In genomic region chr19:47718427-47719046, GRCh38 we compare ENCODE assay signal across 9 cellular contexts. TPM values are rescaled to one million over a fixed set of nuclear protein-coding genes. Genes with fewer than 3 reads are reported as not detected.
DNase-seq lines count a peak whose midpoint lies in the region; ATAC-seq and TF ChIP-seq lines count a peak whose summit lies in the region.
"Not testable (repeated sequence)": the region's sequence is repeated elsewhere in the genome, so short reads cannot be mapped to it uniquely, and the experiment has no call there.
"Had no signal": no experiment of that assay in that cellular context is flagged by ENCODE, and none has a peak within 500 bp of the region (broad histone marks: within the 10 kb centered on the region; RNA-seq: fewer than 3 reads in every experiment).

No MANE protein-coding gene starts in this region.

- peak overlapping the region; percentile 43 for H3K4me3 ChIP-seq in AG10803 (ENCODE audit: low read length)
- peak overlapping the region; percentile 44 for H3K4me3 ChIP-seq in SJCRH30
- peak overlapping the region in 2 of 3 experiments; percentile 32 to 36 for H3K4me3 ChIP-seq in mammary epithelial cell (replicated peaks in 1 of 3; ENCODE audit: insufficient read depth in 1 of 3, low read depth in 2 of 3, low read length in 3 of 3)
- peak overlapping the region in 3 of 4 donors; percentile 18 to 55 (median 34) for H3K4me3 ChIP-seq in esophagus squamous epithelium
- H3K4me3 ChIP-seq in iPS-15b (ENCODE audit: low read depth, low read length): not testable (repeated sequence)
- H3K4me3 ChIP-seq in skeletal muscle satellite cell (ENCODE audit: low read length): peak overlapping the region; percentile 49
- peak overlapping the region in 1 of 4 donors; percentile 30 for H3K4me3 ChIP-seq in upper lobe of left lung

- not testable (repeated sequence) for H3K27me3 ChIP-seq in SJCRH30; mammary epithelial cell (ENCODE audit: insufficient read depth, low read length); esophagus squamous epithelium; iPS-15b (ENCODE audit: control insufficient read depth, insufficient read depth, low read length); skeletal muscle satellite cell (ENCODE audit: control insufficient read depth, insufficient read depth, low read length); upper lobe of left lung

- H3K4me3 Mint-ChIP-seq in nephron: peak overlapping the region; percentile 56 to 78 (median 65)

- H3K27ac Mint-ChIP-seq in nephron: peak overlapping the region; percentile 75 to 99 (median 94)

- peaks cover 58% of the 10 kb centered on the region for H3K4me1 Mint-ChIP-seq in nephron

- in situ Hi-C loops in mammary epithelial cell (cut with MboI; ENCODE audit: low sequenced_read_pairs in 2 of 2): not testable (repeated sequence)

- H3K79me2 ChIP-seq in mammary epithelial cell (ENCODE audit: insufficient read depth, low read length): peaks cover 80% of the 10 kb centered on the region

- not testable (repeated sequence) for DNase-seq in AG10803 (ENCODE audit: low read depth); SJCRH30; mammary epithelial cell; esophagus squamous epithelium (lab: John Stamatoyannopoulos, UW); upper lobe of left lung

- dilution Hi-C loops in mammary epithelial cell (cut with HindIII; ENCODE audit: low sequenced_read_pairs): not testable (repeated sequence)

- not testable (repeated sequence) for ATAC-seq in upper lobe of left lung (ENCODE audit: low FRiP score in 2 of 2)

- intact Hi-C loops in mammary epithelial cell (cut with micrococcal nuclease): loop anchor here (1.0 kb wide), 2 partner anchors 11 to 25 kb away; no protein-coding TSS in a partner anchor
- intact Hi-C loops in esophagus squamous epithelium (cut with DNase I): not testable (repeated sequence)

- H3K36me3 Mint-ChIP-seq in nephron (ENCODE audit: low read depth): peaks cover 20% of the 10 kb centered on the region

- BruUV-seq in mammary epithelial cell (replicated peaks; lab: Mats Ljungman, UMichigan): not testable (repeated sequence)

- H3K9ac ChIP-seq in mammary epithelial cell (ENCODE audit: insufficient read depth, low read length) (peak overlapping the region; percentile 65), iPS-15b (ENCODE audit: low read depth, low read length) (peak overlapping the region; percentile 37), skeletal muscle satellite cell (ENCODE audit: low read depth, low read length) (peak overlapping the region; percentile 76)

- CTCF ChIA-PET in mammary epithelial cell (lab: Charles Lee; ENCODE audit: low non-redundant PET): interaction anchor here (1.0 kb wide), 1 partner anchor 25 kb away, joined by 5 read pairs; no protein-coding TSS in a partner anchor

- WGBS in mammary epithelial cell (ENCODE audit: low coverage, missing lambda C conversion rate): 64% methylated on average over 7 of the region's 10 CpGs
- WGBS in esophagus squamous epithelium, 2 donors: 56 to 74% methylated on average over 3 to 4 of the region's 10 CpGs
- WGBS in upper lobe of left lung, 2 donors: 59 to 77% methylated on average over 9 of the region's 10 CpGs

- H3K4me1 ChIP-seq in SJCRH30: peaks cover 22% of the 10 kb centered on the region
- H3K4me1 ChIP-seq in mammary epithelial cell (ENCODE audit: insufficient read depth, low read length): peaks cover 42% of the 10 kb centered on the region
- peaks cover 21 to 97% (median 75%) of the 10 kb centered on the region in 3 donors for H3K4me1 ChIP-seq in esophagus squamous epithelium
- not testable (repeated sequence) for H3K4me1 ChIP-seq in iPS-15b (ENCODE audit: control insufficient read depth, insufficient read depth, low read length)
- peaks cover 69% of the 10 kb centered on the region for H3K4me1 ChIP-seq in skeletal muscle satellite cell (ENCODE audit: control insufficient read depth, insufficient read depth, low read length)
- H3K4me1 ChIP-seq in upper lobe of left lung: peaks cover 53 to 68% (median 61%) of the 10 kb centered on the region in 4 donors

- H3K27ac ChIP-seq in SJCRH30: peak overlapping the region; percentile 98
- H3K27ac ChIP-seq in mammary epithelial cell (ENCODE audit: insufficient read depth, low read depth, low read length): peak overlapping the region; percentile 65
- H3K27ac ChIP-seq in esophagus squamous epithelium: peak overlapping the region; percentile 88 to 94 (median 92)
- H3K27ac ChIP-seq in upper lobe of left lung: peak overlapping the region; percentile 75 to 89 (median 88)

- TF ChIP-seq CTCF in AG10803 (conservative IDR thresholded peaks at IDR 0.05; ENCODE audit: low read length); mammary epithelial cell (conservative IDR thresholded peaks at IDR 0.05 in 1 of 2, IDR thresholded peaks at IDR 0.05 in 1 of 2; ENCODE audit: extremely low read depth in 1 of 2, insufficient read depth in 1 of 2, low read depth in 1 of 2, low read length in 2 of 2); esophagus squamous epithelium (IDR thresholded peaks at IDR 0.05); nephron (IDR thresholded peaks at IDR 0.05; ENCODE audit: unreplicated experiment in 3 of 3); upper lobe of left lung (IDR thresholded peaks at IDR 0.05): not testable (repeated sequence)

- not testable (repeated sequence) for H3K36me3 ChIP-seq in SJCRH30; mammary epithelial cell (ENCODE audit: insufficient read depth, low read length); iPS-15b (ENCODE audit: control insufficient read depth, insufficient read depth, low read length)
- H3K36me3 ChIP-seq in esophagus squamous epithelium: peaks cover 0 to 30% (median 12%) of the 10 kb centered on the region in 3 donors
- peaks cover 32% of the 10 kb centered on the region for H3K36me3 ChIP-seq in skeletal muscle satellite cell (ENCODE audit: insufficient read depth, low read length)
- peaks cover 0 to 38% (median 12%) of the 10 kb centered on the region in 4 donors for H3K36me3 ChIP-seq in upper lobe of left lung

- H4K20me1 ChIP-seq in mammary epithelial cell (ENCODE audit: insufficient read depth, low read length): not testable (repeated sequence)

- H2AFZ ChIP-seq in mammary epithelial cell (ENCODE audit: low read depth, low read length): not testable (repeated sequence)

- not testable (repeated sequence) for H3K9me3 ChIP-seq in SJCRH30 (replicated peaks); mammary epithelial cell (replicated peaks; ENCODE audit: insufficient read depth, low read length); esophagus squamous epithelium; iPS-15b (ENCODE audit: control insufficient read depth, insufficient read depth, low read length); skeletal muscle satellite cell (replicated peaks; ENCODE audit: low read length); upper lobe of left lung

- peak overlapping the region; percentile 81 for H3K4me2 ChIP-seq in mammary epithelial cell (ENCODE audit: insufficient read depth, low read depth, low read length)
- peak overlapping the region; percentile 78 for H3K4me2 ChIP-seq in skeletal muscle satellite cell (ENCODE audit: low read length)

- TF ChIP-seq POLR2A in esophagus squamous epithelium (IDR thresholded peaks at IDR 0.05); upper lobe of left lung (IDR thresholded peaks at IDR 0.05): not testable (repeated sequence)

- not testable (repeated sequence) for TF ChIP-seq EP300 in upper lobe of left lung (IDR thresholded peaks at IDR 0.05)

- peaks cover 11% of the 10 kb centered on the region for H3K9me3 Mint-ChIP-seq in nephron

- H3K27me3 Mint-ChIP-seq in nephron (ENCODE audit: low read depth): peaks cover 17% of the 10 kb centered on the region

RNA-seq across cellular contexts. Expression of gene EHD2, which starts 5.3 kb away (rescaled TPM):
- 9.0 and 9.4 TPM in 2 replicates for total RNA-seq in SJCRH30 (2014; rRNA removed; shearing (Covaris generic))
- total RNA-seq in mammary epithelial cell (100 to 1,000 TPM; 111 to 178 TPM), esophagus squamous epithelium (10 to 100 TPM; 34.8 to 50.7 (median 39.2) TPM), upper lobe of left lung (100 to 1,000 TPM in 4 of 6 donors, 10 to 100 TPM in 2; 80.7 to 426 (median 181) TPM)
- 43.8 TPM for polyA plus RNA-seq in mammary epithelial cell
- 178 TPM for polyA minus RNA-seq in mammary epithelial cell
- total RNA-seq in skeletal muscle satellite cell (2012; rRNA removed): 134 and 173 TPM in 2 replicates
- polyA plus RNA-seq: naive thymus-derived CD4-positive, alpha-beta T cell had no signal

RNA-seq across cellular contexts. Expression of gene NOP53, which starts 26.8 kb away (rescaled TPM):
- 194 TPM in 2 replicates for total RNA-seq in SJCRH30 (2014; rRNA removed; shearing (Covaris generic))
- 100 to 1,000 TPM in 1 of 2 donors, 10 to 100 TPM in 1; 87.4 to 106 TPM for total RNA-seq in mammary epithelial cell
- 71.7 TPM for polyA plus RNA-seq in mammary epithelial cell
- 43.9 TPM for polyA minus RNA-seq in mammary epithelial cell
- total RNA-seq in esophagus squamous epithelium: 100 to 1,000 TPM; 118 to 522 (median 268) TPM
- 47.9 and 53.1 TPM in 2 replicates for total RNA-seq in skeletal muscle satellite cell (2012; rRNA removed)
- 100 to 1,000 TPM; 261 to 432 (median 282) TPM for total RNA-seq in upper lobe of left lung

RNA-seq across cellular contexts. Expression of gene SELENOW, which starts 60.0 kb away (rescaled TPM):
- 204 and 219 TPM in 2 replicates for total RNA-seq in SJCRH30 (2014; rRNA removed; shearing (Covaris generic))
- total RNA-seq in mammary epithelial cell: 100 to 1,000 TPM; 262 to 392 TPM
- polyA plus RNA-seq in mammary epithelial cell: 365 TPM
- polyA minus RNA-seq in mammary epithelial cell: 376 TPM
- total RNA-seq in esophagus squamous epithelium: 100 to 1,000 TPM; 185 to 477 (median 324) TPM
- total RNA-seq in skeletal muscle satellite cell (2012; rRNA removed): 219 and 221 TPM in 2 replicates
- total RNA-seq in upper lobe of left lung: 100 to 1,000 TPM; 194 to 455 (median 325) TPM
